16 cellular contexts compared by ENCODE assay signal in the genomic region with DNA sequence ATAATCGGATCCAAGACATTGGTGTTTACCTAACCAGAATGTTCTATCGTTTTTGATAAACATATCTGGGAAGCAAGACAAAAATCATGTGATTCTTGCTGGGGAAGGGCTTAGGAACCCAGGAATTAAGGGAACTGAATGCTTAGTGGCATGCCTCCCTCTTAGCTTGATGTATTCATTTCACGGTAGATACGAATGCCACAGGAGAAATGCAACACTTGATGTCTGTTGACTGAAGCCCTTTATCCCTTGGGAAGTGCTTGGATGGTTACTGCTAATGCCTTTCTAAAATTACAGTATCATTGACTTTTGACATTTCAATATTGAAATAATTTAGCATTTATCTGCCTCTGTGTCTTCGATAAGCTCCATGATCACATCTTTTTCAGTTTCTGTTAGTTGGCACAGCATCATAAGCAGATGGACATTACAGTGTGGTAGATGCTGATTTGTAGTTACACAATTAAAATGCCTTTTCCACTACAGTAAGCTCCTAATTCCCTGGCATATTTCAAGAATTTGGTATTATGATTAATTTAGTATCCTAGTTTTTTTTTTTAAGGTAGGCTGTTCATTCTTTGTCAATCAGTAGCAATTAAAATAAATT.
DNase-seq lines count a peak whose midpoint lies in the region; ATAC-seq and TF ChIP-seq lines count a peak whose summit lies in the region.
"Had no signal": no experiment of that assay in that cellular context is flagged by ENCODE, and none has a peak within 500 bp of the region (broad histone marks: within the 10 kb centered on the region; RNA-seq: fewer than 3 reads in every experiment).

No MANE protein-coding gene starts in this region.

- H3K36me3 ChIP-seq in left ventricle myocardium inferior (peaks cover 4% of the 10 kb centered on the region), aorta (ENCODE audit: control insufficient read depth in 1 of 2, insufficient read depth in 2 of 2, low read length in 1 of 2) (peaks cover 0 to 1% of the 10 kb centered on the region in 2 donors)
- H3K36me3 ChIP-seq: Peyer's patch had no signal

- no peaks in the 10 kb centered on the region for H3K9me3 Mint-ChIP-seq in WTC11
- H3K9me3 Mint-ChIP-seq: CD14-positive monocyte had no signal

- H3K4me3 ChIP-seq in left ventricle myocardium inferior (no peak overlapping the region), retinal pigment epithelial cell (ENCODE audit: low read length) (no peak overlapping the region), aorta (ENCODE audit: low read length in 2 of 2) (no peak overlapping the region)
- H3K4me3 ChIP-seq: Peyer's patch had no signal

- H3K27me3 Mint-ChIP-seq in WTC11 (ENCODE audit: low read depth), result no peaks in the 10 kb centered on the region
- H3K27me3 Mint-ChIP-seq: B cell had no signal

- DNase-seq in Right ventricle myocardium superior (no peak), cardiac septum (ENCODE audit: low spot score) (no peak), WTC11 (ENCODE audit: low spot score) (no peak), left ventricle myocardium inferior (no peak), retinal pigment epithelial cell (ENCODE audit: low read depth) (peak; percentile 66), NCI-H1417 (lab: John Stamatoyannopoulos, UW) (no peak), aorta (no peak), hippocampal formation (lab: John Stamatoyannopoulos, UW) (no peak)
- DNase-seq: DMS53, Kasumi-1, NCI-H187, NCI-H510A treated with DMSO at 0.1 percent for 48 hours, NCI-H748 treated with DMSO at 0.1 percent for 48 hours, Peyer's patch had no signal

- H3K4me3 Mint-ChIP-seq in WTC11, result no peak overlapping the region
- H3K4me3 Mint-ChIP-seq: B cell, CD14-positive monocyte had no signal

- CTCF ChIA-PET in WTC11 (lab: Charles Lee), result interaction anchor here (1.3 kb wide), 1 partner anchor 92 kb away, joined by 6 read pairs; no protein-coding TSS in a partner anchor

- H3K27me3 ChIP-seq in left ventricle myocardium inferior (ENCODE audit: low read depth), result no peaks in the 10 kb centered on the region
- no peaks in the 10 kb centered on the region for H3K27me3 ChIP-seq in aorta (ENCODE audit: control insufficient read depth in 1 of 2, insufficient read depth in 2 of 2, low read length in 1 of 2)
- H3K27me3 ChIP-seq: Peyer's patch had no signal

- peaks cover 50% of the 10 kb centered on the region for H3K4me1 Mint-ChIP-seq in WTC11
- H3K4me1 Mint-ChIP-seq: B cell, CD14-positive monocyte had no signal

- POLR2A ChIA-PET in WTC11 (lab: Charles Lee), result no interaction called here

- intact Hi-C loops in Right ventricle myocardium superior (cut with DNase I) (no loop called here), cardiac septum (cut with DNase I) (no loop called here), left ventricle myocardium inferior (cut with micrococcal nuclease) (no loop called here), aorta (cut with DNase I) (no loop called here)

- H3K27ac ChIP-seq in left ventricle myocardium inferior (replicated peaks) (peak overlapping the region; percentile 41), aorta (ENCODE audit: low read depth in 1 of 2, low read length in 2 of 2) (no peak overlapping the region)
- H3K27ac ChIP-seq: Peyer's patch had no signal

- no peaks in the 10 kb centered on the region; the same call in 1 of the 2 replicates for H3K36me3 Mint-ChIP-seq in WTC11

- ATAC-seq in Right ventricle myocardium superior (ENCODE audit: poor library complexity) (peak; percentile 46), WTC11 (no peak), aorta (ENCODE audit: low FRiP score) (no peak)

- peak overlapping the region; percentile 29; the same call in 1 of the 2 replicates for H3K27ac Mint-ChIP-seq in WTC11
- H3K27ac Mint-ChIP-seq: B cell, CD14-positive monocyte had no signal

- no peak for TF ChIP-seq CTCF in WTC11 (IDR thresholded peaks at IDR 0.05)
- TF ChIP-seq CTCF in left ventricle myocardium inferior (IDR thresholded peaks at IDR 0.05; ENCODE audit: borderline replicate concordance), result no peak
- no peak for TF ChIP-seq CTCF in retinal pigment epithelial cell (conservative IDR thresholded peaks at IDR 0.05; ENCODE audit: low read depth, low read length)

- peaks cover 53% of the 10 kb centered on the region for H3K4me1 ChIP-seq in left ventricle myocardium inferior
- H3K4me1 ChIP-seq in aorta (ENCODE audit: control insufficient read depth in 1 of 2, insufficient read depth in 2 of 2, low read length in 2 of 2), result peaks cover 3 to 8% of the 10 kb centered on the region in 2 donors

- 42 to 45% methylated on average over 5 of the region's 5 CpGs for WGBS in aorta, 2 donors

- H3K9me3 ChIP-seq in left ventricle myocardium inferior (replicated peaks), result no peaks in the 10 kb centered on the region
- no peaks in the 10 kb centered on the region for H3K9me3 ChIP-seq in aorta (ENCODE audit: control insufficient read depth, low read length)
- H3K9me3 ChIP-seq: Peyer's patch had no signal

TF ChIP-seq in WTC11, 78 proteins besides CTCF, POLR2A, EP300 and RAD21 (continues in another document):
- TF ChIP-seq, protein P1, sequence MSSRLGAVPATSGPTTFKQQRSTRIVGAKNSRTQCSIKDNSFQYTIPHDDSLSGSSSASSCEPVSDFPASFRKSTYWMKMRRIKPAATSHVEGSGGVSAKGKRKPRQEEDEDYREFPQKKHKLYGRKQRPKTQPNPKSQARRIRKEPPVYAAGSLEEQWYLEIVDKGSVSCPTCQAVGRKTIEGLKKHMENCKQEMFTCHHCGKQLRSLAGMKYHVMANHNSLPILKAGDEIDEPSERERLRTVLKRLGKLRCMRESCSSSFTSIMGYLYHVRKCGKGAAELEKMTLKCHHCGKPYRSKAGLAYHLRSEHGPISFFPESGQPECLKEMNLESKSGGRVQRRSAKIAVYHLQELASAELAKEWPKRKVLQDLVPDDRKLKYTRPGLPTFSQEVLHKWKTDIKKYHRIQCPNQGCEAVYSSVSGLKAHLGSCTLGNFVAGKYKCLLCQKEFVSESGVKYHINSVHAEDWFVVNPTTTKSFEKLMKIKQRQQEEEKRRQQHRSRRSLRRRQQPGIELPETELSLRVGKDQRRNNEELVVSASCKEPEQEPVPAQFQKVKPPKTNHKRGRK (CRISPR knock-in tag; IDR thresholded peaks at IDR 0.05; ENCODE audit: borderline replicate concordance), result no peak
- TF ChIP-seq, protein P2, sequence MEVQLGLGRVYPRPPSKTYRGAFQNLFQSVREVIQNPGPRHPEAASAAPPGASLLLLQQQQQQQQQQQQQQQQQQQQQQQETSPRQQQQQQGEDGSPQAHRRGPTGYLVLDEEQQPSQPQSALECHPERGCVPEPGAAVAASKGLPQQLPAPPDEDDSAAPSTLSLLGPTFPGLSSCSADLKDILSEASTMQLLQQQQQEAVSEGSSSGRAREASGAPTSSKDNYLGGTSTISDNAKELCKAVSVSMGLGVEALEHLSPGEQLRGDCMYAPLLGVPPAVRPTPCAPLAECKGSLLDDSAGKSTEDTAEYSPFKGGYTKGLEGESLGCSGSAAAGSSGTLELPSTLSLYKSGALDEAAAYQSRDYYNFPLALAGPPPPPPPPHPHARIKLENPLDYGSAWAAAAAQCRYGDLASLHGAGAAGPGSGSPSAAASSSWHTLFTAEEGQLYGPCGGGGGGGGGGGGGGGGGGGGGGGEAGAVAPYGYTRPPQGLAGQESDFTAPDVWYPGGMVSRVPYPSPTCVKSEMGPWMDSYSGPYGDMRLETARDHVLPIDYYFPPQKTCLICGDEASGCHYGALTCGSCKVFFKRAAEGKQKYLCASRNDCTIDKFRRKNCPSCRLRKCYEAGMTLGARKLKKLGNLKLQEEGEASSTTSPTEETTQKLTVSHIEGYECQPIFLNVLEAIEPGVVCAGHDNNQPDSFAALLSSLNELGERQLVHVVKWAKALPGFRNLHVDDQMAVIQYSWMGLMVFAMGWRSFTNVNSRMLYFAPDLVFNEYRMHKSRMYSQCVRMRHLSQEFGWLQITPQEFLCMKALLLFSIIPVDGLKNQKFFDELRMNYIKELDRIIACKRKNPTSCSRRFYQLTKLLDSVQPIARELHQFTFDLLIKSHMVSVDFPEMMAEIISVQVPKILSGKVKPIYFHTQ (CRISPR knock-in tag; IDR thresholded peaks at IDR 0.05), result no peak
- TF ChIP-seq, protein P3, sequence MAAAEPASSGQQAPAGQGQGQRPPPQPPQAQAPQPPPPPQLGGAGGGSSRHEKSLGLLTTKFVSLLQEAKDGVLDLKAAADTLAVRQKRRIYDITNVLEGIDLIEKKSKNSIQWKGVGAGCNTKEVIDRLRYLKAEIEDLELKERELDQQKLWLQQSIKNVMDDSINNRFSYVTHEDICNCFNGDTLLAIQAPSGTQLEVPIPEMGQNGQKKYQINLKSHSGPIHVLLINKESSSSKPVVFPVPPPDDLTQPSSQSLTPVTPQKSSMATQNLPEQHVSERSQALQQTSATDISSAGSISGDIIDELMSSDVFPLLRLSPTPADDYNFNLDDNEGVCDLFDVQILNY (CRISPR knock-in tag; IDR thresholded peaks at IDR 0.05), result no peak
- no peak for TF ChIP-seq SMAD4 (CRISPR knock-in tag; IDR thresholded peaks at IDR 0.05)
- TF ChIP-seq, protein P4, sequence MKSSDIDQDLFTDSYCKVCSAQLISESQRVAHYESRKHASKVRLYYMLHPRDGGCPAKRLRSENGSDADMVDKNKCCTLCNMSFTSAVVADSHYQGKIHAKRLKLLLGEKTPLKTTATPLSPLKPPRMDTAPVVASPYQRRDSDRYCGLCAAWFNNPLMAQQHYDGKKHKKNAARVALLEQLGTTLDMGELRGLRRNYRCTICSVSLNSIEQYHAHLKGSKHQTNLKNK (CRISPR knock-in tag; IDR thresholded peaks at IDR 0.05), result no peak
- TF ChIP-seq RORB (CRISPR knock-in tag; IDR thresholded peaks at IDR 0.05), result no peak
- TF ChIP-seq, protein P5, sequence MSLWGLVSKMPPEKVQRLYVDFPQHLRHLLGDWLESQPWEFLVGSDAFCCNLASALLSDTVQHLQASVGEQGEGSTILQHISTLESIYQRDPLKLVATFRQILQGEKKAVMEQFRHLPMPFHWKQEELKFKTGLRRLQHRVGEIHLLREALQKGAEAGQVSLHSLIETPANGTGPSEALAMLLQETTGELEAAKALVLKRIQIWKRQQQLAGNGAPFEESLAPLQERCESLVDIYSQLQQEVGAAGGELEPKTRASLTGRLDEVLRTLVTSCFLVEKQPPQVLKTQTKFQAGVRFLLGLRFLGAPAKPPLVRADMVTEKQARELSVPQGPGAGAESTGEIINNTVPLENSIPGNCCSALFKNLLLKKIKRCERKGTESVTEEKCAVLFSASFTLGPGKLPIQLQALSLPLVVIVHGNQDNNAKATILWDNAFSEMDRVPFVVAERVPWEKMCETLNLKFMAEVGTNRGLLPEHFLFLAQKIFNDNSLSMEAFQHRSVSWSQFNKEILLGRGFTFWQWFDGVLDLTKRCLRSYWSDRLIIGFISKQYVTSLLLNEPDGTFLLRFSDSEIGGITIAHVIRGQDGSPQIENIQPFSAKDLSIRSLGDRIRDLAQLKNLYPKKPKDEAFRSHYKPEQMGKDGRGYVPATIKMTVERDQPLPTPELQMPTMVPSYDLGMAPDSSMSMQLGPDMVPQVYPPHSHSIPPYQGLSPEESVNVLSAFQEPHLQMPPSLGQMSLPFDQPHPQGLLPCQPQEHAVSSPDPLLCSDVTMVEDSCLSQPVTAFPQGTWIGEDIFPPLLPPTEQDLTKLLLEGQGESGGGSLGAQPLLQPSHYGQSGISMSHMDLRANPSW (CRISPR knock-in tag; conservative IDR thresholded peaks at IDR 0.05; ENCODE audit: low read depth), result no peak
